8 cellular contexts compared by ENCODE assay signal in genomic region chr12:120265203-120265482, GRCh38. TPM values are rescaled to one million over a fixed set of nuclear protein-coding genes. Genes with fewer than 3 reads are reported as not detected.
DNase-seq lines count a peak whose midpoint lies in the region; ATAC-seq and TF ChIP-seq lines count a peak whose summit lies in the region.

No MANE protein-coding gene starts in this region.

- H3K9me3 ChIP-seq in BE2C (no peaks in the 10 kb centered on the region), body of pancreas (no peaks in the 10 kb centered on the region)

- H3K9me3 Mint-ChIP-seq in mesothelial cell of epicardium, result no peaks in the 10 kb centered on the region

- H3K27me3 Mint-ChIP-seq in mesothelial cell of epicardium (ENCODE audit: low read depth), result no peaks in the 10 kb centered on the region

- H3K36me3 ChIP-seq in BE2C, result no peaks in the 10 kb centered on the region
- no peaks in the 10 kb centered on the region for H3K36me3 ChIP-seq in body of pancreas (replicated peaks in 1 of 2; ENCODE audit: insufficient read depth in 1 of 2, low read depth in 2 of 2)

- intact Hi-C loops in body of pancreas (cut with DNase I), result loop anchor here (5.0 kb wide), 1 partner anchor 38 kb away; no protein-coding TSS in a partner anchor

- H3K36me3 Mint-ChIP-seq in mesothelial cell of epicardium, result no peaks in the 10 kb centered on the region

- H3K4me3 ChIP-seq in BE2C (ENCODE audit: low read depth, low read length), result peak overlapping the region; percentile 72
- peak overlapping the region; percentile 84 to 89 for H3K4me3 ChIP-seq in body of pancreas

- TF ChIP-seq CTCF in BE2C (IDR thresholded peaks at IDR 0.05; ENCODE audit: low read depth, low read length) (no peak), body of pancreas (IDR thresholded peaks at IDR 0.05) (no peak), mesothelial cell of epicardium (IDR thresholded peaks at IDR 0.05; ENCODE audit: unreplicated experiment) (no peak)

- peak overlapping the region; percentile 84 for H3K4me3 Mint-ChIP-seq in mesothelial cell of epicardium

- 1 to 2% methylated on average over 8 to 20 of the region's 21 CpGs for WGBS in body of pancreas, 2 donors

- peaks cover 36% of the 10 kb centered on the region for H3K4me1 Mint-ChIP-seq in mesothelial cell of epicardium

- TF ChIP-seq POLR2A in body of pancreas (IDR thresholded peaks at IDR 0.05), result no peak

- H3K27ac ChIP-seq in body of pancreas, result peak overlapping the region; percentile 66 to 88 (median 78)

- ATAC-seq in HG02798 (IDR thresholded peaks at IDR 0.05; ENCODE audit: poor library complexity, unreplicated experiment), result peak; percentile 32
- ATAC-seq in body of pancreas, result no peak

- H3K4me1 ChIP-seq in BE2C (peaks cover 3% of the 10 kb centered on the region), body of pancreas (peaks cover 35% of the 10 kb centered on the region)

- peak overlapping the region; percentile 91 for H3K27ac Mint-ChIP-seq in mesothelial cell of epicardium

- DNase-seq in BE2C (no peak), body of pancreas (no peak), mesothelial cell of epicardium (ENCODE audit: low spot score in 2 of 2, unreplicated experiment in 2 of 2) (no peak), NCI-H446 treated with DMSO at 0.1 percent for 48 hours (lab: John Stamatoyannopoulos, UW) (no peak), NCI-H1436 (lab: John Stamatoyannopoulos, UW) (no peak), SW480 (ENCODE audit: low spot score) (no peak), NCI-H2029 treated with DMSO at 0.1 percent for 48 hours (lab: John Stamatoyannopoulos, UW) (no peak)

- H3K27me3 ChIP-seq in BE2C (no peaks in the 10 kb centered on the region), body of pancreas (no peaks in the 10 kb centered on the region)

RNA-seq across cellular contexts. Expression of gene PXN, which starts 0.4 kb away (rescaled TPM):
- 12.6 TPM for polyA plus RNA-seq in BE2C (2012; ENCODE audit: insufficient read depth, insufficient read length, low read depth)
- total RNA-seq in body of pancreas (10 to 100 TPM; 29.3 to 35.9 TPM), mesothelial cell of epicardium (113 to 123 TPM (median 117 TPM) in 3 replicates)

RNA-seq across cellular contexts. Expression of gene RNU4-2, which starts 26.6 kb away (rescaled TPM):
- polyA plus RNA-seq in BE2C (2012; ENCODE audit: insufficient read depth, insufficient read length, low read depth), result not detected
- total RNA-seq in body of pancreas (under 1 TPM; under 0.01 TPM), mesothelial cell of epicardium (9,118 to 10,048 TPM (median 9,930 TPM) in 3 replicates)

RNA-seq across cellular contexts. Expression of gene RNU4-1, which starts 27.9 kb away (rescaled TPM):
- polyA plus RNA-seq in BE2C (2012; ENCODE audit: insufficient read depth, insufficient read length, low read depth), result 5.0 TPM
- under 1 TPM; under 0.01 TPM for total RNA-seq in body of pancreas
- total RNA-seq in mesothelial cell of epicardium, result 5,196 to 5,477 TPM (median 5,368 TPM) in 3 replicates

RNA-seq across cellular contexts. Expression of gene SIRT4, which starts 37.0 kb away (rescaled TPM):
- polyA plus RNA-seq in BE2C (2012; ENCODE audit: insufficient read depth, insufficient read length, low read depth), result 10.1 TPM
- total RNA-seq in body of pancreas, result 1 to 10 TPM in 1 of 2 donors, under 1 TPM in 1; 0.99 to 6.2 TPM
- total RNA-seq in mesothelial cell of epicardium, result 3.9 to 4.6 TPM (median 4.3 TPM) in 3 replicates

Comparison
In these comparisons a context has a peak if more than half of its experiments do, and no peak if none do; other contexts are left out.
1. RNA of gene RNU4-2, which starts 26.6 kb away (total RNA-seq): 9,118 to 10,048 TPM in mesothelial cell of epicardium; under 0.01 TPM in body of pancreas; every median in the first group is over 1,000 times any median in the second.
2. RNA of gene RNU4-1, which starts 27.9 kb away (total RNA-seq): 5,196 to 5,477 TPM in mesothelial cell of epicardium; under 0.01 TPM in body of pancreas; every median in the first group is over 1,000 times any median in the second.